Comparison of ENCODE assay signal across 39 cellular contexts in genomic region chr6:73216859-73217258, GRCh38. TPM values are rescaled to one million over a fixed set of nuclear protein-coding genes. Genes with fewer than 3 reads are reported as not detected.
"Had no signal": no experiment of that assay in that cellular context is flagged by ENCODE, and none has a peak within 500 bp of the region (broad histone marks: within the 10 kb centered on the region; RNA-seq: fewer than 3 reads in every experiment).

No MANE protein-coding gene starts in this region.

- H3K36me3 ChIP-seq: MG63 had no signal

- H3K4me3 ChIP-seq: MG63 had no signal

- H3K27me3 ChIP-seq: MG63 had no signal

- DNase-seq: Karpas-422, Kasumi-1, MG63, MM.1S, MV-4-11, NCI-H1048, NCI-H1092, NCI-H1092 treated with DMSO at 0.1 percent for 48 hours, NCI-H1105, NCI-H1105 treated with DMSO at 0.1 percent for 48 hours, NCI-H1417, NCI-H1417 treated with DMSO at 0.1 percent for 48 hours, NCI-H1436, NCI-H1436 treated with DMSO at 0.1 percent for 48 hours, NCI-H146, NCI-H1694, NCI-H1694 treated with DMSO at 0.1 percent for 48 hours, NCI-H187, NCI-H187 treated with DMSO at 0.1 percent for 48 hours, NCI-H1930, NCI-H2029, NCI-H2029 treated with DMSO at 0.1 percent for 48 hours, NCI-H2081, NCI-H2081 treated with DMSO at 0.1 percent for 48 hours, NCI-H2107, NCI-H2171, NCI-H2171 treated with DMSO at 0.1 percent for 48 hours, NCI-H2227 treated with DMSO at 0.1 percent for 48 hours, NCI-H226, NCI-H345, NCI-H446, NCI-H446 treated with DMSO at 0.1 percent for 48 hours, NCI-H510A, NCI-H510A treated with DMSO at 0.1 percent for 48 hours, NCI-H524 had no signal

- H3K9me3 ChIP-seq: MG63 had no signal

RNA-seq across cellular contexts. Expression of gene KHDC1L, which starts 8.4 kb away (rescaled TPM):
- total RNA-seq: LHCN-M2, M059J, MCF 10A, NCI-H460 had no signal
